1 cellular context compared by ENCODE assay signal in the genomic region with DNA sequence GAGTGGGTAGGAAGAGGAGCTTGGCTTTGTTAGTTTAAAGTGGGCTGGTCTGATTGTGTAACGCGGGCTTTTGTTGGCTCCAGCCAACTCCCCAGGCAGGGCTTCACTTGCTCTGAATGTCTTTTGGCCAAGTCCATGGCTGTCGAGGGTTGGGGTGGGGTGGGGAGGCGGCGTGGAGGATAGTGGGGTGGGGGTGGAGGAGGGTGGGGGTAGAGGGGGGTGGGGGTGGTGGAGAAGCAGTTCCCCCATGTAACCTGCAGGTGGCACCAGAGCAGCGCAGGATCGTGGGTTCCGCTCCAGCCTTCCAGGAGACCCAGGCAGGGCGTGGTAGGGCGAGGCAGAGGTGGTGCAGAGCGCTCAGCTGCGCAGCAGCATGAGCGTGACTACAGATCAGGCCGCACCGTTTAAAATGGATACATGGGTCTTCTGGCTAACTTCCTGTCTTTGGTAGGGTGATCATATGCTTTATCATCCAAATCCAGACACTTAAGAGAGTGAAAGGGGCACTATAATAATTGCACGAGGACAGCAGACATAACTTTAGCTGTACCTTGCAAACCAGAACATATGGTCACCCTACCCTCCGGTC.
TF ChIP-seq lines count a peak whose summit lies in the region.

No MANE protein-coding gene starts in this region.

TF ChIP-seq in GM23338, 12 proteins besides CTCF, POLR2A, EP300 and RAD21 (continued from another document):
- TF ChIP-seq ZNF462 (CRISPR knock-in tag; IDR thresholded peaks at IDR 0.05) (no peak), CREB1 (CRISPR knock-in tag; IDR thresholded peaks at IDR 0.05; ENCODE audit: low read depth) (no peak), ZNF331 (CRISPR knock-in tag; IDR thresholded peaks at IDR 0.05; ENCODE audit: low read depth) (no peak), ZNF114 (CRISPR knock-in tag; IDR thresholded peaks at IDR 0.05) (no peak)
- TF ChIP-seq, protein P1, sequence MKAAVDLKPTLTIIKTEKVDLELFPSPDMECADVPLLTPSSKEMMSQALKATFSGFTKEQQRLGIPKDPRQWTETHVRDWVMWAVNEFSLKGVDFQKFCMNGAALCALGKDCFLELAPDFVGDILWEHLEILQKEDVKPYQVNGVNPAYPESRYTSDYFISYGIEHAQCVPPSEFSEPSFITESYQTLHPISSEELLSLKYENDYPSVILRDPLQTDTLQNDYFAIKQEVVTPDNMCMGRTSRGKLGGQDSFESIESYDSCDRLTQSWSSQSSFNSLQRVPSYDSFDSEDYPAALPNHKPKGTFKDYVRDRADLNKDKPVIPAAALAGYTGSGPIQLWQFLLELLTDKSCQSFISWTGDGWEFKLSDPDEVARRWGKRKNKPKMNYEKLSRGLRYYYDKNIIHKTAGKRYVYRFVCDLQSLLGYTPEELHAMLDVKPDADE (IDR thresholded peaks at IDR 0.05): no peak
